9 cellular contexts compared by ENCODE assay signal in genomic region chr1:151477066-151477465, GRCh38.
"Had no signal": no experiment of that assay in that cellular context is flagged by ENCODE, and none has a peak within 500 bp of the region (broad histone marks: within the 10 kb centered on the region; RNA-seq: fewer than 3 reads in every experiment).

No MANE protein-coding gene starts in this region.

- H3K4me3 Mint-ChIP-seq: GM23338, H9 had no signal

- H3K4me2 ChIP-seq: GM23338 had no signal

- FAIRE-seq: H1, H54, HTR-8/SVneo had no signal

- DNase-seq: H9, HCEC 1CT, IMR-90, KBM-7 had no signal

- ATAC-seq: GM23338 had no signal

- H3K4me3 ChIP-seq: GM23338 had no signal

- H3K9ac ChIP-seq: KMS-11 had no signal

- H3K9me3 Mint-ChIP-seq: GM23338 had no signal

- H3K27ac Mint-ChIP-seq: GM23338 had no signal
